26 cellular contexts compared by ENCODE assay signal in the genomic region with DNA sequence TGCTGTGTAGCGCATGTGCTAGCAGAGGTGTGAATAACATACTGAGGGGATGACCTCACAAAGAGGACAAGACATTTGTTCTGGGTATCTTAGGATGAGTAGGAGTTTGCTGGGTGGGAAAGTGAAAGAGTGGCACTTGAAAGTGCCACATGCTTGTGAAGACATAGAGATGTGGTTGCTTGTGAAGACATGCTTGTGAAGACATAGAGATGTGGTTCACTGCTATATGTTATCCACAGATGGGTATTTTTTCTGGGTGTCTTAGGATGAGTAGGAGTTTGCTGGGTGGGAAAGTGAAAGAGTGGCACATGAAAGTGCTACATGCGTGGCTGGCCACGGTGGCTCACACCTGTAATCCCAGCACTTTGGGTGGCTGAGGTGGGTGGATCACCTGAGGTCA.
"Had no signal": no experiment of that assay in that cellular context is flagged by ENCODE, and none has a peak within 500 bp of the region (broad histone marks: within the 10 kb centered on the region; RNA-seq: fewer than 3 reads in every experiment).

No MANE protein-coding gene starts in this region.

- H3K27ac Mint-ChIP-seq: activated CD4-positive, alpha-beta memory T cell treated with anti-CD3 and anti-CD28 coated beads, Interleukin-2, amount 10 ng/mL, durations not matched to agents 7 days and 5 days; activated naive CD8-positive, alpha-beta T cell treated with anti-CD3 and anti-CD28 coated beads for 36 hours; activated T-cell treated with anti-CD3 and anti-CD28 coated beads, Interleukin-2, amount 50 U/mL, for 24 hours; activated T-cell treated with anti-CD3 and anti-CD28 coated beads, Interleukin-2, amount 50 U/mL, for 72 hours had no signal

- H3K4me1 Mint-ChIP-seq: activated CD4-positive, alpha-beta memory T cell treated with anti-CD3 and anti-CD28 coated beads, Interleukin-2, amount 10 ng/mL, durations not matched to agents 7 days and 5 days; activated naive CD8-positive, alpha-beta T cell treated with anti-CD3 and anti-CD28 coated beads for 36 hours had no signal

- DNase-seq: activated CD4-positive, alpha-beta memory T cell treated with anti-CD3 and anti-CD28 coated beads, Interleukin-2, amount 10 ng/mL, durations not matched to agents 7 days and 5 days; activated CD4-positive, alpha-beta T cell treated with anti-CD3 and anti-CD28 coated beads for 4 hours; activated CD4-positive, CD25-positive, alpha-beta regulatory T cell; activated CD4-positive, CD25-positive, alpha-beta regulatory T cell treated with anti-CD3 and anti-CD28 coated beads, Interleukin-2, amount 50 U/mL, for 72 hours; activated CD8-positive, alpha-beta memory T cell treated with anti-CD3 and anti-CD28 coated beads, Interleukin-2, amount 50 U/mL, for 48 hours; activated gamma-delta T cell; activated naive CD4-positive, alpha-beta T cell treated with anti-CD3 and anti-CD28 coated beads, Interleukin-2, amount 50 U/mL, for 16 hours; activated naive CD4-positive, alpha-beta T cell treated with Interleukin-2 at 50 U/mL for 16 hours; activated naive CD8-positive, alpha-beta T cell treated with anti-CD3 and anti-CD28 coated beads for 36 hours; activated T-cell treated with anti-CD3 and anti-CD28 coated beads for 4 hours; activated T-cell treated with anti-CD3 and anti-CD28 coated beads, Interleukin-2, amount 50 U/mL, for 24 hours; activated T-cell treated with anti-CD3 and anti-CD28 coated beads, Interleukin-2, amount 50 U/mL, for 72 hours; central memory CD4-positive, alpha-beta T cell; cerebellar nuclear complex; colonic mucosa; effector CD8-positive, alpha-beta T cell; esophagus squamous epithelium; foreskin melanocyte; head of caudate nucleus; T-helper 2 cell had no signal

- H3K36me3 Mint-ChIP-seq: activated naive CD8-positive, alpha-beta T cell treated with anti-CD3 and anti-CD28 coated beads for 36 hours; brain had no signal

- H3K4me1 ChIP-seq: ascending aorta, breast epithelium, colonic mucosa, esophagus squamous epithelium had no signal

- ATAC-seq: gastroesophageal sphincter had no signal

- H3K36me3 ChIP-seq: ascending aorta, breast epithelium, cardiac muscle cell, colonic mucosa, esophagus squamous epithelium, gastroesophageal sphincter had no signal

- H3K27ac ChIP-seq: ascending aorta, breast epithelium, cardiac muscle cell, colonic mucosa, epithelial cell of prostate, esophagus squamous epithelium, gastroesophageal sphincter had no signal

- H3K27me3 ChIP-seq: ascending aorta, breast epithelium, cardiac muscle cell, colonic mucosa, esophagus squamous epithelium, gastroesophageal sphincter had no signal

- H3K4me3 ChIP-seq: ascending aorta, breast epithelium, cardiac muscle cell, colonic mucosa, esophagus squamous epithelium, gastroesophageal sphincter had no signal

- H3K9me3 ChIP-seq: ascending aorta, breast epithelium, colonic mucosa, esophagus squamous epithelium, gastroesophageal sphincter had no signal

- H3K9me3 Mint-ChIP-seq: activated CD4-positive, alpha-beta memory T cell treated with anti-CD3 and anti-CD28 coated beads, Interleukin-2, amount 10 ng/mL, durations not matched to agents 7 days and 5 days; activated naive CD8-positive, alpha-beta T cell treated with anti-CD3 and anti-CD28 coated beads for 36 hours had no signal

- H3K4me3 Mint-ChIP-seq: activated CD4-positive, alpha-beta memory T cell treated with anti-CD3 and anti-CD28 coated beads, Interleukin-2, amount 10 ng/mL, durations not matched to agents 7 days and 5 days; activated naive CD8-positive, alpha-beta T cell treated with anti-CD3 and anti-CD28 coated beads for 36 hours; activated T-cell treated with anti-CD3 and anti-CD28 coated beads, Interleukin-2, amount 50 U/mL, for 24 hours; activated T-cell treated with anti-CD3 and anti-CD28 coated beads, Interleukin-2, amount 50 U/mL, for 72 hours; brain had no signal
